1 cellular context compared by ENCODE assay signal in the genomic region with DNA sequence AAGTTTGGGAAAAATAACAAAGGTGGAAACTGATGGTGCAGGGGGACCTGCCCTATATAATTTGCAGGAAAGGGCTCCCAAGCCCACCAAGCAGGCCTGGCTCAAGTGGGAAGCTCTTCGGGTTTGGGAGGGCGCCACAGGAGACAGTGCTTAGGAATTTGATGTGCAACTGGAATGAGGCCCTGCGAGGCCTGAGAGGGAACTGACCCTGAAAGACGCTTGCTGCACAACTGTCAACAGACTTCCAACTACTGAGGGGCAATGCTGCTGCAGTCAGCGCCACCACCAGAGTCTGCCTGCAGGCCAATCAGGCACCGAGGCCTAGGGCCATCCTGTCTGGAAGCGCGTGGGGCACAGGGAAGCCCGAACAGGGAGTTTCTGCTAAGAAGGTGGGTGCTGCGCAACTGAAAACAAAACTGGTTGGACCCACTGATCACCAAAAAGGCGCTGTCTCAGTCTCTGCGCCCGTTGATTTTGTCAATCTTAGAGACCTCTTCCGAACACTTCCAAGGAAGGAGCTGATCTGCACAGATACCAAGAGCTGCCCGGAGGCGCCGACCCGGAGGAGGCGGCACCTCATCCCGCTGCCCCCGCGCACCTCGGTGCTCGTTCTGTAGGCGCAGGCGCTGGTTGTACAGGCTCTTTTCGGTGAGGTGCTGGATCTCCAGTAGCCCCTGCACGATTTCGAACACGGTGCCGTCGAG.
TF ChIP-seq lines count a peak whose summit lies in the region.

No MANE protein-coding gene starts in this region.

TF ChIP-seq in K562, 482 proteins besides CTCF, POLR2A, EP300 and RAD21 (continued from another document and continues in another):
- TF ChIP-seq E2F6 (IDR thresholded peaks at IDR 0.05; ENCODE audit: borderline replicate concordance in 1 of 2, extremely low read depth in 1 of 2, insufficient read depth in 1 of 2, insufficient read length in 1 of 2, low read depth in 1 of 2, low read length in 1 of 2, poor library complexity in 1 of 2, severe bottlenecking in 1 of 2) (peak in 1 of 2 experiments; percentile 75), NFE2 (IDR thresholded peaks at IDR 0.05; ENCODE audit: low read depth) (no peak), ZBTB12 (CRISPR knock-in tag; IDR thresholded peaks at IDR 0.05) (no peak), DPF2 (IDR thresholded peaks at IDR 0.05) (peak; percentile 47; the same call in 1 of the 2 replicates), CHD7 (IDR thresholded peaks at IDR 0.05; ENCODE audit: low read depth, low read length) (no peak), KDM2B (CRISPR knock-in tag; IDR thresholded peaks at IDR 0.05) (peak; percentile 78), ZNF76 (CRISPR knock-in tag; IDR thresholded peaks at IDR 0.05; ENCODE audit: borderline replicate concordance) (0 out of 2 replicates have a peak, but pooled peaks have one; percentile 11), ARID4B (CRISPR knock-in tag; IDR thresholded peaks at IDR 0.05) (peak; percentile 25; the same call in 1 of the 2 replicates), ZNF408 (CRISPR knock-in tag; IDR thresholded peaks at IDR 0.05; ENCODE audit: low read depth) (peak; percentile 6; the same call in 1 of the 2 replicates), ZNF41 (CRISPR knock-in tag; conservative IDR thresholded peaks at IDR 0.05) (no peak), NR2F6 (CRISPR knock-in tag; IDR thresholded peaks at IDR 0.05) (peak; percentile 85; the same call in 1 of the 2 replicates), ZNF436 (CRISPR knock-in tag; IDR thresholded peaks at IDR 0.05) (peak; percentile 33; the same call in 1 of the 2 replicates), HDAC8 (tag; IDR thresholded peaks at IDR 0.05) (peak; percentile 24; the same call in 1 of the 2 replicates), CBX3 (IDR thresholded peaks at IDR 0.05; ENCODE audit: borderline replicate concordance in 1 of 2, low read length in 2 of 2) (peak in 1 of 2 experiments; percentile 11; a peak in 1 of 3 replicates), SMARCA4 (IDR thresholded peaks at IDR 0.05) (peak; percentile 62; the same call in 1 of the 2 replicates)
- TF ChIP-seq, protein P1, sequence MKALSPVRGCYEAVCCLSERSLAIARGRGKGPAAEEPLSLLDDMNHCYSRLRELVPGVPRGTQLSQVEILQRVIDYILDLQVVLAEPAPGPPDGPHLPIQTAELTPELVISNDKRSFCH (CRISPR knock-in tag; IDR thresholded peaks at IDR 0.05), result no peak
- TF ChIP-seq, protein P1 (tag; IDR thresholded peaks at IDR 0.05), result peak; percentile 21; the same call in 1 of the 2 replicates
- TF ChIP-seq, protein P2, sequence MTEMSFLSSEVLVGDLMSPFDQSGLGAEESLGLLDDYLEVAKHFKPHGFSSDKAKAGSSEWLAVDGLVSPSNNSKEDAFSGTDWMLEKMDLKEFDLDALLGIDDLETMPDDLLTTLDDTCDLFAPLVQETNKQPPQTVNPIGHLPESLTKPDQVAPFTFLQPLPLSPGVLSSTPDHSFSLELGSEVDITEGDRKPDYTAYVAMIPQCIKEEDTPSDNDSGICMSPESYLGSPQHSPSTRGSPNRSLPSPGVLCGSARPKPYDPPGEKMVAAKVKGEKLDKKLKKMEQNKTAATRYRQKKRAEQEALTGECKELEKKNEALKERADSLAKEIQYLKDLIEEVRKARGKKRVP (CRISPR knock-in tag; IDR thresholded peaks at IDR 0.05), result 0 out of 2 replicates have a peak, but pooled peaks have one; percentile 22
- TF ChIP-seq, protein P3, sequence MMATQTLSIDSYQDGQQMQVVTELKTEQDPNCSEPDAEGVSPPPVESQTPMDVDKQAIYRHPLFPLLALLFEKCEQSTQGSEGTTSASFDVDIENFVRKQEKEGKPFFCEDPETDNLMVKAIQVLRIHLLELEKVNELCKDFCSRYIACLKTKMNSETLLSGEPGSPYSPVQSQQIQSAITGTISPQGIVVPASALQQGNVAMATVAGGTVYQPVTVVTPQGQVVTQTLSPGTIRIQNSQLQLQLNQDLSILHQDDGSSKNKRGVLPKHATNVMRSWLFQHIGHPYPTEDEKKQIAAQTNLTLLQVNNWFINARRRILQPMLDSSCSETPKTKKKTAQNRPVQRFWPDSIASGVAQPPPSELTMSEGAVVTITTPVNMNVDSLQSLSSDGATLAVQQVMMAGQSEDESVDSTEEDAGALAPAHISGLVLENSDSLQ (IDR thresholded peaks at IDR 0.05), result no peak
- TF ChIP-seq, protein P4, sequence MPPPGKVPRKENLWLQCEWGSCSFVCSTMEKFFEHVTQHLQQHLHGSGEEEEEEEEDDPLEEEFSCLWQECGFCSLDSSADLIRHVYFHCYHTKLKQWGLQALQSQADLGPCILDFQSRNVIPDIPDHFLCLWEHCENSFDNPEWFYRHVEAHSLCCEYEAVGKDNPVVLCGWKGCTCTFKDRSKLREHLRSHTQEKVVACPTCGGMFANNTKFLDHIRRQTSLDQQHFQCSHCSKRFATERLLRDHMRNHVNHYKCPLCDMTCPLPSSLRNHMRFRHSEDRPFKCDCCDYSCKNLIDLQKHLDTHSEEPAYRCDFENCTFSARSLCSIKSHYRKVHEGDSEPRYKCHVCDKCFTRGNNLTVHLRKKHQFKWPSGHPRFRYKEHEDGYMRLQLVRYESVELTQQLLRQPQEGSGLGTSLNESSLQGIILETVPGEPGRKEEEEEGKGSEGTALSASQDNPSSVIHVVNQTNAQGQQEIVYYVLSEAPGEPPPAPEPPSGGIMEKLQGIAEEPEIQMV (tag; conservative IDR thresholded peaks at IDR 0.05; ENCODE audit: low read depth), result peak; percentile 18; the same call in 1 of the 2 replicates
